11 cellular contexts compared by ENCODE assay signal in genomic region chr7:135678612-135679575, GRCh38. TPM values are rescaled to one million over a fixed set of nuclear protein-coding genes. Genes with fewer than 3 reads are reported as not detected.
DNase-seq lines count a peak whose midpoint lies in the region; TF ChIP-seq lines count a peak whose summit lies in the region.
"Had no signal": no experiment of that assay in that cellular context is flagged by ENCODE, and none has a peak within 500 bp of the region (broad histone marks: within the 10 kb centered on the region; RNA-seq: fewer than 3 reads in every experiment).

No MANE protein-coding gene starts in this region.

- no peak overlapping the region for H4K8ac ChIP-seq in trophoblast cell (ENCODE audit: low read depth, low read length)

- H3K4ac ChIP-seq in trophoblast cell (ENCODE audit: low read depth, low read length): no peak overlapping the region

- no peak overlapping the region for H2BK12ac ChIP-seq in trophoblast cell (ENCODE audit: low read length)

- intact Hi-C loops in esophagus muscularis mucosa (cut with DNase I): no loop called here

- H3K4me1 ChIP-seq in trophoblast cell (ENCODE audit: control insufficient read depth in 1 of 2, insufficient read depth in 2 of 2, low read length in 2 of 2): peaks cover 2 to 15% of the 10 kb centered on the region in 2 experiments
- H3K4me1 ChIP-seq in esophagus muscularis mucosa: peaks cover 22 to 40% (median 35%) of the 10 kb centered on the region in 4 donors

- H3K23ac ChIP-seq in trophoblast cell (ENCODE audit: low read length): no peak overlapping the region

- H3K27ac ChIP-seq in trophoblast cell (ENCODE audit: low read depth, low read length) (no peak overlapping the region), esophagus muscularis mucosa (replicated peaks in 1 of 4) (peak overlapping the region in 1 of 4 donors; percentile 28)

- TF ChIP-seq EP300 in esophagus muscularis mucosa (IDR thresholded peaks at IDR 0.05): no peak

- no peak overlapping the region for H3K4me2 ChIP-seq in trophoblast cell (ENCODE audit: low read length)

- no peak overlapping the region for H2AK5ac ChIP-seq in trophoblast cell (ENCODE audit: low read length)

- DNase-seq in GM03348 (ENCODE audit: low spot score) (peak; percentile 33), NCI-H774 (lab: John Stamatoyannopoulos, UW) (peak; percentile 70), epithelial cell of proximal tubule (ENCODE audit: low read depth) (peak; percentile 59), trophoblast cell (no peak), esophagus muscularis mucosa (ENCODE audit: extremely low spot score) (no peak), germinal center (ENCODE audit: low spot score) (no peak), SKM-1 treated with dmso at 0.1 percent for 144 hours (lab: John Stamatoyannopoulos, UW; ENCODE audit: unreplicated experiment) (no peak)
- DNase-seq in activated CD4-positive, alpha-beta T cell treated with anti-CD3 and anti-CD28 coated beads, Interleukin-2, amount 50 U/mL, for 4 hours: no peak
- DNase-seq: T-helper 9 cell had no signal

- no CpG with 5 or more reads among the region's 4 CpGs for WGBS in trophoblast cell (ENCODE audit: extremely low coverage, insufficient coverage, insufficient read length)
- WGBS in esophagus muscularis mucosa: 49% methylated on average over 4 of the region's 4 CpGs

- H4K91ac ChIP-seq in trophoblast cell (ENCODE audit: low read depth, low read length): no peak overlapping the region

- no peak overlapping the region for H3K18ac ChIP-seq in trophoblast cell (ENCODE audit: low read length)

- peaks cover 10% of the 10 kb centered on the region for H3K79me1 ChIP-seq in trophoblast cell (ENCODE audit: low read length)

- H3K4me3 ChIP-seq in epithelial cell of proximal tubule (ENCODE audit: low read depth, low read length) (no peak overlapping the region), trophoblast cell (ENCODE audit: low read depth, low read length) (no peak overlapping the region), esophagus muscularis mucosa (no peak overlapping the region)

- H2AFZ ChIP-seq in trophoblast cell (ENCODE audit: insufficient read depth, low read length, poor library complexity): no peak overlapping the region

- peak overlapping the region; percentile 28 for H2BK120ac ChIP-seq in trophoblast cell (ENCODE audit: insufficient read depth, low read length, poor library complexity)

- H3K9ac ChIP-seq in trophoblast cell (ENCODE audit: low read length): no peak overlapping the region

- H3K14ac ChIP-seq in trophoblast cell (ENCODE audit: low read length): no peak overlapping the region

- H3K79me2 ChIP-seq in trophoblast cell (ENCODE audit: control insufficient read depth, insufficient read depth, low read length, poor library complexity): no peaks in the 10 kb centered on the region

- H2BK5ac ChIP-seq in trophoblast cell (ENCODE audit: low read depth, low read length, poor library complexity): no peak overlapping the region

- H3K9me3 ChIP-seq in trophoblast cell (ENCODE audit: insufficient read depth, low read depth, low read length) (no peaks in the 10 kb centered on the region), esophagus muscularis mucosa (no peaks in the 10 kb centered on the region)

- H4K12ac ChIP-seq in trophoblast cell (ENCODE audit: low read depth, low read length): no peak overlapping the region

- no peak for TF ChIP-seq POLR2A in esophagus muscularis mucosa (IDR thresholded peaks at IDR 0.05; ENCODE audit: low read depth)

- no peaks in the 10 kb centered on the region for H3K27me3 ChIP-seq in trophoblast cell (ENCODE audit: insufficient read depth, low read length)
- H3K27me3 ChIP-seq in esophagus muscularis mucosa: no peaks in the 10 kb centered on the region

- TF ChIP-seq CTCF in epithelial cell of proximal tubule (conservative IDR thresholded peaks at IDR 0.05; ENCODE audit: low read depth, low read length): no peak
- no peak for TF ChIP-seq CTCF in esophagus muscularis mucosa (IDR thresholded peaks at IDR 0.05)

- H3K36me3 ChIP-seq in trophoblast cell (ENCODE audit: control insufficient read depth in 1 of 2, insufficient read depth in 2 of 2, low read length in 2 of 2) (peaks cover 11 to 12% of the 10 kb centered on the region in 2 experiments), esophagus muscularis mucosa (peaks cover 0 to 24% (median 8%) of the 10 kb centered on the region in 4 donors)

RNA-seq across cellular contexts. Expression of gene STMP1, which starts 16.6 kb away (rescaled TPM):
- total RNA-seq in epithelial cell of proximal tubule: 17.1 and 17.6 TPM in 2 replicates
- polyA plus RNA-seq in trophoblast cell (2013): 41.4 and 42.5 TPM in 2 replicates
- total RNA-seq in esophagus muscularis mucosa: 10 to 100 TPM in 2 of 4 donors, 1 to 10 TPM in 2; 8.6 to 18.7 (median 9.7) TPM

RNA-seq across cellular contexts. Expression of gene SLC13A4, which starts 49.1 kb away (rescaled TPM):
- not detected in 2 replicates for total RNA-seq in epithelial cell of proximal tubule
- polyA plus RNA-seq in trophoblast cell (2013): 437 and 491 TPM in 2 replicates
- total RNA-seq in esophagus muscularis mucosa: not detected
- total RNA-seq: activated T-helper 17 cell treated with anti-CD3 and anti-CD28 coated beads, Interleukin-2, amount 50 U/mL, for 72 hours; pulmonary artery endothelial cell had no signal

Comparison
In these comparisons a context has a peak if more than half of its experiments do, and no peak if none do; other contexts are left out.
1. DNase-seq: peak in GM03348 (single experiment), NCI-H774 (single experiment) and epithelial cell of proximal tubule (single experiment); none in trophoblast cell (0 of 2), activated CD4-positive, alpha-beta T cell treated with anti-CD3 and anti-CD28 coated beads, Interleukin-2, amount 50 U/mL, for 4 hours (0 of 2), esophagus muscularis mucosa (single experiment), germinal center (single experiment) and SKM-1 treated with dmso at 0.1 percent for 144 hours (single experiment).